ENCODE assay signal across 9 cellular contexts in genomic region chr10:7260412-7260900, GRCh38.
A peak's percentile ranks its signal among the peaks of the same experiment; 100 is the strongest.
DNase-seq lines count a peak whose midpoint lies in the region; ATAC-seq, FAIRE-seq and TF ChIP-seq lines count a peak whose summit lies in the region.
"Had no signal": no experiment of that assay in that cellular context is flagged by ENCODE, and none has a peak within 500 bp of the region (broad histone marks: within the 10 kb centered on the region; RNA-seq: fewer than 3 reads in every experiment).

No MANE protein-coding gene starts in this region.

- DNase-seq in BJ (ENCODE audit: low read depth) (peak; percentile 32), GM18507 (ENCODE audit: extremely low spot score, insufficient read length, low read depth) (peak; percentile 36), Peyer's patch (peak in 2 of 3 donors; percentile 35 to 62), dermis blood vessel endothelial cell (peak; percentile 84), lung (ENCODE audit: low spot score) (peak; percentile 73), upper lobe of right lung (no peak)
- DNase-seq in stimulated activated CD4-positive, alpha-beta T cell treated with anti-CD3 and anti-CD28 coated beads, Interleukin-4, amount 100 ng/mL, for 4 hours, result no peak

- no peaks in the 10 kb centered on the region for H3K27me3 ChIP-seq in BJ (ENCODE audit: control insufficient read depth, insufficient read depth, low read length)
- H3K27me3 ChIP-seq in Peyer's patch, result no peaks in the 10 kb centered on the region
- no peaks in the 10 kb centered on the region for H3K27me3 ChIP-seq in lung (ENCODE audit: control insufficient read depth, insufficient read depth)
- H3K27me3 ChIP-seq in upper lobe of right lung, result no peaks in the 10 kb centered on the region

- POLR2A ChIA-PET in BJ (lab: Charles Lee), result no interaction called here

- H3K27ac ChIP-seq in Peyer's patch (peak overlapping the region in 1 of 4 donors; percentile 7), lung (ENCODE audit: low read depth in 1 of 2, low read length in 1 of 2) (peak overlapping the region in 1 of 2 donors; percentile 91), upper lobe of right lung (no peak overlapping the region)

- ATAC-seq in HG03108 (IDR thresholded peaks at IDR 0.05; ENCODE audit: unreplicated experiment), result peak; percentile 54
- ATAC-seq in lung (ENCODE audit: insufficient read depth, low FRiP score), result peak; percentile 91
- peak; percentile 88 for ATAC-seq in upper lobe of right lung

- TF ChIP-seq CTCF in BJ (IDR thresholded peaks at IDR 0.05; ENCODE audit: insufficient read depth, low read depth, low read length), result peak; percentile 52
- TF ChIP-seq CTCF in Peyer's patch (IDR thresholded peaks at IDR 0.05), result peak; percentile 46 to 56 (median 53)
- peak; percentile 42 for TF ChIP-seq CTCF in lung (IDR thresholded peaks at IDR 0.05; ENCODE audit: control extremely low read depth, extremely low read depth)
- peak; percentile 74 for TF ChIP-seq CTCF in upper lobe of right lung (IDR thresholded peaks at IDR 0.05)

- CTCF ChIA-PET in BJ (lab: Yijun Ruan, JAX), result no interaction called here

- peaks cover 0 to 20% (median 5%) of the 10 kb centered on the region in 4 donors for H3K4me1 ChIP-seq in Peyer's patch
- peaks cover 2 to 18% of the 10 kb centered on the region in 2 donors for H3K4me1 ChIP-seq in lung (ENCODE audit: control insufficient read depth in 2 of 2, insufficient read depth in 2 of 2, low read length in 2 of 2)
- H3K4me1 ChIP-seq in upper lobe of right lung, result peaks cover 16% of the 10 kb centered on the region

- H3K9me3 ChIP-seq in Peyer's patch, result no peaks in the 10 kb centered on the region
- H3K9me3 ChIP-seq in lung (ENCODE audit: control insufficient read depth in 2 of 2, insufficient read depth in 1 of 2, low read length in 1 of 2), result no peaks in the 10 kb centered on the region
- H3K9me3 ChIP-seq in upper lobe of right lung, result no peaks in the 10 kb centered on the region

- no peak overlapping the region for H3K4me3 ChIP-seq in BJ (ENCODE audit: low read depth, low read length)
- H3K4me3 ChIP-seq in Peyer's patch, result no peak overlapping the region
- H3K4me3 ChIP-seq in lung, result no peak overlapping the region
- no peak overlapping the region for H3K4me3 ChIP-seq in upper lobe of right lung

- TF ChIP-seq POLR2A in Peyer's patch (IDR thresholded peaks at IDR 0.05), result no peak

- peak; percentile 85 for FAIRE-seq in GM18507 (lab: Jason Lieb, UNC)
- FAIRE-seq: TTC549 had no signal

- H3K36me3 ChIP-seq in BJ (ENCODE audit: control insufficient read depth, insufficient read depth, low read length), result no peaks in the 10 kb centered on the region
- H3K36me3 ChIP-seq in Peyer's patch, result no peaks in the 10 kb centered on the region
- H3K36me3 ChIP-seq in lung (ENCODE audit: control insufficient read depth in 2 of 2, insufficient read depth in 2 of 2, low read length in 2 of 2), result no peaks in the 10 kb centered on the region
- H3K36me3 ChIP-seq in upper lobe of right lung, result no peaks in the 10 kb centered on the region

- WGBS in lung, 2 donors, result 7 to 19% methylated on average over 3 of the region's 3 CpGs

- intact Hi-C loops in upper lobe of right lung (cut with DNase I), result no loop called here

Comparison
In these comparisons a context has a peak if more than half of its experiments do, and no peak if none do; other contexts are left out.
1. DNase-seq: peak in BJ (single experiment), GM18507 (single experiment), Peyer's patch (2 of 3), dermis blood vessel endothelial cell (single experiment) and lung (single experiment); none in upper lobe of right lung (single experiment) and stimulated activated CD4-positive, alpha-beta T cell treated with anti-CD3 and anti-CD28 coated beads, Interleukin-4, amount 100 ng/mL, for 4 hours (0 of 2).
2. Peak in every context shown above with its lines, with median percentiles within 50 percentile points of each other: CTCF ChIP-seq and ATAC-seq.